ENCODE assay signal across 12 cellular contexts in genomic region chr9:4137234-4137633, GRCh38.
DNase-seq lines count a peak whose midpoint lies in the region; ATAC-seq, FAIRE-seq and TF ChIP-seq lines count a peak whose summit lies in the region.
"Had no signal": no experiment of that assay in that cellular context is flagged by ENCODE, and none has a peak within 500 bp of the region (broad histone marks: within the 10 kb centered on the region; RNA-seq: fewer than 3 reads in every experiment).

No MANE protein-coding gene starts in this region.

- H2AK5ac ChIP-seq in mesenchymal stem cell (ENCODE audit: low read length, severe bottlenecking) = no peak overlapping the region

- no peak overlapping the region for H2AFZ ChIP-seq in mesenchymal stem cell (ENCODE audit: low read depth, low read length)

- H3K4me3 ChIP-seq in AG04449 (ENCODE audit: low read depth, low read length) = no peak overlapping the region
- H3K4me3 ChIP-seq in mesenchymal stem cell (ENCODE audit: insufficient read depth in 1 of 2, low read depth in 1 of 2, low read length in 2 of 2) = no peak overlapping the region

- no peak overlapping the region for H3K4ac ChIP-seq in mesenchymal stem cell (ENCODE audit: low read depth in 1 of 2, low read length in 2 of 2)

- H2BK5ac ChIP-seq in mesenchymal stem cell (ENCODE audit: low read depth, low read length, poor library complexity, severe bottlenecking) = peak overlapping the region; percentile 76

- POLR2A ChIA-PET in AG04449 (lab: Yijun Ruan, JAX) = interaction anchor here (0.9 kb wide), 1 partner anchor 11 kb away, joined by 3 read pairs; no protein-coding TSS in a partner anchor

- H3K27ac ChIP-seq in mesenchymal stem cell (ENCODE audit: low read length, poor library complexity, severe bottlenecking) = peak overlapping the region; percentile 99

- no peak for FAIRE-seq in GM12892 (lab: Jason Lieb, UNC)

- peaks cover 14% of the 10 kb centered on the region for H3K79me1 ChIP-seq in mesenchymal stem cell (replicated peaks; ENCODE audit: low read length, poor library complexity, severe bottlenecking)

- H4K8ac ChIP-seq in mesenchymal stem cell (ENCODE audit: low read length) = no peak overlapping the region

- no peak overlapping the region for H2BK15ac ChIP-seq in mesenchymal stem cell (ENCODE audit: low read depth, poor library complexity, severe bottlenecking)

- H4K91ac ChIP-seq in mesenchymal stem cell (ENCODE audit: low read length) = no peak overlapping the region

- no peak overlapping the region for H3K4me2 ChIP-seq in mesenchymal stem cell (ENCODE audit: low read length, poor library complexity, severe bottlenecking)

- H3K23ac ChIP-seq in mesenchymal stem cell (ENCODE audit: low read length in 2 of 2) = no peak overlapping the region

- no peak overlapping the region for H3K18ac ChIP-seq in mesenchymal stem cell (ENCODE audit: low read depth in 1 of 2, low read length in 2 of 2)

- no peaks in the 10 kb centered on the region for H3K36me3 ChIP-seq in mesenchymal stem cell (ENCODE audit: control insufficient read depth in 1 of 2, insufficient read depth in 2 of 2, low read depth in 1 of 2, low read length in 2 of 2)

- CTCF ChIA-PET in AG04449 (lab: Yijun Ruan, JAX) = interaction anchor here (1.1 to 1.5 kb wide), 5 partner anchors 10 to 179 kb away, joined by 3 read pairs; no protein-coding TSS in a partner anchor

- no peaks in the 10 kb centered on the region for H3K27me3 ChIP-seq in mesenchymal stem cell (ENCODE audit: control insufficient read depth in 1 of 2, insufficient read depth in 1 of 2, low read length in 2 of 2)

- H3K14ac ChIP-seq in mesenchymal stem cell (ENCODE audit: low read length in 2 of 2) = no peak overlapping the region

- H2BK12ac ChIP-seq in mesenchymal stem cell (ENCODE audit: low read length in 2 of 2) = no peak overlapping the region

- WGBS in mesenchymal stem cell = 0% methylated on average over 1 of the region's 1 CpG

- H3K9me3 ChIP-seq in mesenchymal stem cell (ENCODE audit: control insufficient read depth, low read length) = no peaks in the 10 kb centered on the region

- peaks cover 16% of the 10 kb centered on the region for H3K4me1 ChIP-seq in mesenchymal stem cell (ENCODE audit: control insufficient read depth, insufficient read depth, low read depth, low read length)

- ATAC-seq in GM19463 (IDR thresholded peaks at IDR 0.05; ENCODE audit: unreplicated experiment) = no peak
- ATAC-seq: right cardiac atrium had no signal

- peak; percentile 89 for DNase-seq in AG04449 (ENCODE audit: low read depth, low spot score)
- DNase-seq in LHCN-M2 (ENCODE audit: low read depth) = peak; percentile 99
- DNase-seq in dedifferentiated amniotic fluid mesenchymal stem cell (ENCODE audit: extremely low spot score) = peak; percentile 85
- peak; percentile 86 for DNase-seq in mesenchymal stem cell
- DNase-seq in GM12892 (ENCODE audit: insufficient read length) = no peak
- no peak for DNase-seq in NCI-H2171 (lab: John Stamatoyannopoulos, UW)
- no peak for DNase-seq in superior temporal gyrus (ENCODE audit: extremely low spot score)
- DNase-seq: activated T-cell treated with anti-CD3 and anti-CD28 coated beads, Interleukin-2, amount 50 U/mL, for 1 hour; CD4-positive, CD25-positive, alpha-beta regulatory T cell; NCI-H1105 treated with DMSO at 0.1 percent for 48 hours; right cardiac atrium had no signal

- peak overlapping the region; percentile 60 for H3K9ac ChIP-seq in mesenchymal stem cell (ENCODE audit: low read length)

- no peak for TF ChIP-seq POLR2A in GM12892 (IDR thresholded peaks at IDR 0.05; ENCODE audit: low read depth, low read length)

- no peak for TF ChIP-seq CTCF in AG04449 (IDR thresholded peaks at IDR 0.05; ENCODE audit: insufficient read depth, low read length, missing control alignments)

- H2BK120ac ChIP-seq in mesenchymal stem cell (ENCODE audit: low read depth, low read length) = no peak overlapping the region

Comparison
In these comparisons a context has a peak if more than half of its experiments do, and no peak if none do; other contexts are left out.
1. DNase-seq: peak in AG04449 (single experiment), LHCN-M2 (single experiment), dedifferentiated amniotic fluid mesenchymal stem cell (single experiment) and mesenchymal stem cell (single experiment); none in GM12892 (single experiment), NCI-H2171 (single experiment) and superior temporal gyrus (single experiment).